In the genomic region with DNA sequence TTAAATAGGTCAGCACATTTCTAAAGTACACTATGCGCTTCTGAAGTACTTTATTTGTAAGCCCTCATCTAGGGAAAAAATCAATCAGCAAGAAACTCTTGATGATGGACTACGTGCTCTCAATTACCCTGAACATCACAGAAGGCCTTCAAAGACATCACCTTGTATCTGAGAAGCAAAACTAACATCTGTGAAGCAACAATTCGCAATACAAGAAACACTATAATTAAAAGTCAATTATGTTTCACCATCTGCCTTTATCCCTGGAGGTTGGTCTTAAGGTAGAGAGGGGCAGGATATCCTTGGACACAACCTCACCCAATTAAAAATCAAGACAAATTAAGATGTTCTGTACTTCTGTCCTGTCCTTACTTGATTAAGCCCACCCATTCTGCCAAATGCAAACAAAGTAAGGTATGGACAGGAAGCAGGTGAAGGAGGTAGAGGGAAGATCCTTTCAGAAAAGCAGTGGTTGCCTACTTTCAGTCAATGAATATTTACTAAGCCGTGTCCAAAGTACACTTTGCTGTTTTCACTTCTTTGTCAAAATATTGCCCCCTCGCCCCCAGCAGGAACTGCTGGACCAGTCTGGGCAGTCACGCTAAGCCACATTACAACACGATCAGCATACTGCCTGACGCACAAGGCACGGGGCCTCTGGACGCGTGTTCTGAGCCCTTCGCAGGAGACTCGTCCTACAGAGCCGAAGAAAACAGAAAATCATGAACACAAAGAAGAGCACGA, we compare ENCODE assay signal across 8 cellular contexts. TPM values are rescaled to one million over a fixed set of nuclear protein-coding genes. Genes with fewer than 3 reads are reported as not detected.
DNase-seq lines count a peak whose midpoint lies in the region; ATAC-seq and TF ChIP-seq lines count a peak whose summit lies in the region.

No MANE protein-coding gene starts in this region.

- H3K79me2 ChIP-seq in OCI-LY1 (ENCODE audit: insufficient read depth, low read length) = no peaks in the 10 kb centered on the region
- peaks cover 4% of the 10 kb centered on the region for H3K79me2 ChIP-seq in parathyroid adenoma

- ATAC-seq in GM19324 (IDR thresholded peaks at IDR 0.05; ENCODE audit: low FRiP score, unreplicated experiment) = peak; percentile 25
- ATAC-seq in HG03432 (IDR thresholded peaks at IDR 0.05; ENCODE audit: unreplicated experiment) = peak; percentile 29
- peak in 2 of 4 donors; percentile 30 to 50 for ATAC-seq in heart left ventricle
- ATAC-seq in HG02981 (IDR thresholded peaks at IDR 0.05; ENCODE audit: unreplicated experiment) = no peak

- H3K4me2 ChIP-seq in OCI-LY1 (ENCODE audit: low read length) (peak overlapping the region; percentile 77), parathyroid adenoma (ENCODE audit: low read length) (peak overlapping the region; percentile 66)

- H3K4me1 ChIP-seq in OCI-LY1 (ENCODE audit: insufficient read depth, low read length, severe bottlenecking) (peaks cover 37% of the 10 kb centered on the region), adipocyte (ENCODE audit: control insufficient read depth, insufficient read depth, low read length) (peaks cover 59% of the 10 kb centered on the region), heart left ventricle (peaks cover 0 to 40% (median 19%) of the 10 kb centered on the region in 12 donors), parathyroid adenoma (peaks cover 3% of the 10 kb centered on the region)

- no peaks in the 10 kb centered on the region for H4K20me1 ChIP-seq in OCI-LY1 (ENCODE audit: insufficient read depth, low read length)

- TF ChIP-seq CTCF in C4-2B (conservative IDR thresholded peaks at IDR 0.05) (no peak), OCI-LY1 (IDR thresholded peaks at IDR 0.05; ENCODE audit: low read length) (no peak), heart left ventricle (IDR thresholded peaks at IDR 0.05) (no peak), parathyroid adenoma (IDR thresholded peaks at IDR 0.05) (no peak)

- no peaks in the 10 kb centered on the region for H3K27me3 ChIP-seq in OCI-LY1 (ENCODE audit: insufficient read depth, low read length)
- H3K27me3 ChIP-seq in adipocyte (replicated peaks; ENCODE audit: control insufficient read depth, insufficient read depth, low read length) = no peaks in the 10 kb centered on the region
- no peaks in the 10 kb centered on the region for H3K27me3 ChIP-seq in heart left ventricle
- no peaks in the 10 kb centered on the region for H3K27me3 ChIP-seq in parathyroid adenoma (ENCODE audit: control insufficient read depth, insufficient read depth, low read length)

- no peaks in the 10 kb centered on the region for H3K9me2 ChIP-seq in OCI-LY1 (ENCODE audit: low read depth, low read length)

- DNase-seq in adipocyte (ENCODE audit: low read depth) = peak; percentile 84
- peak; percentile 45 to 67 (median 56) for DNase-seq in heart left ventricle

- TF ChIP-seq POLR2A in heart left ventricle (IDR thresholded peaks at IDR 0.05) = no peak

- H3K9me3 ChIP-seq in OCI-LY1 (ENCODE audit: low read length) = no peaks in the 10 kb centered on the region
- no peaks in the 10 kb centered on the region for H3K9me3 ChIP-seq in adipocyte (ENCODE audit: control insufficient read depth, low read length)
- H3K9me3 ChIP-seq in heart left ventricle = no peaks in the 10 kb centered on the region
- no peaks in the 10 kb centered on the region for H3K9me3 ChIP-seq in parathyroid adenoma (ENCODE audit: control insufficient read depth, low read length)

- H3K27ac ChIP-seq in C4-2B = peak overlapping the region; percentile 86
- no peak overlapping the region for H3K27ac ChIP-seq in OCI-LY1 (ENCODE audit: low read depth, low read length, poor library complexity, severe bottlenecking)
- peak overlapping the region; percentile 94 to 99 (median 98) for H3K27ac ChIP-seq in heart left ventricle
- H3K27ac ChIP-seq in parathyroid adenoma = peak overlapping the region; percentile 97

- intact Hi-C loops in heart left ventricle (cut with DNase I) = loop anchor here in 5 of 10 donors (5.0 to 10.0 kb wide), 2 partner anchors 118 to 310 kb away; partner anchors contain the start of genes BLZF1 (in 3 of the 5), NME7 (in 3 of the 5) and METTL18 (in 2 of the 5)

- H3K4me3 ChIP-seq in OCI-LY1 (ENCODE audit: low read depth, low read length, poor library complexity, severe bottlenecking) (peak overlapping the region; percentile 85), adipocyte (ENCODE audit: low read length) (peak overlapping the region; percentile 92), heart left ventricle (peak overlapping the region; percentile 50 to 95 (median 84)), parathyroid adenoma (ENCODE audit: low read depth, low read length) (peak overlapping the region; percentile 90)

- no peaks in the 10 kb centered on the region for H3K36me3 ChIP-seq in OCI-LY1 (ENCODE audit: insufficient read depth, low read length)
- H3K36me3 ChIP-seq in adipocyte (ENCODE audit: control insufficient read depth, insufficient read depth, low read length, severe bottlenecking) = no peaks in the 10 kb centered on the region
- H3K36me3 ChIP-seq in heart left ventricle = no peaks in the 10 kb centered on the region
- no peaks in the 10 kb centered on the region for H3K36me3 ChIP-seq in parathyroid adenoma (ENCODE audit: control insufficient read depth, insufficient read depth, low read length)

- H3K9ac ChIP-seq in OCI-LY1 (ENCODE audit: low read length) (peak overlapping the region; percentile 79), adipocyte (ENCODE audit: low read length) (peak overlapping the region; percentile 96), parathyroid adenoma (peak overlapping the region; percentile 28)

- H3F3A ChIP-seq in OCI-LY1 (ENCODE audit: insufficient read depth, low read length) = no peaks in the 10 kb centered on the region

- WGBS in heart left ventricle, 4 donors = 10 to 12% (median 11%) methylated on average over 15 of the region's 15 CpGs

- H2AFZ ChIP-seq in OCI-LY1 (ENCODE audit: low read length) = peak overlapping the region; percentile 62; the same call in 1 of the 2 replicates
- peak overlapping the region; percentile 80 for H2AFZ ChIP-seq in parathyroid adenoma

RNA-seq across cellular contexts. Expression of gene SLC19A2, which starts 0.9 kb away (rescaled TPM):
- total RNA-seq in heart left ventricle = 10 to 100 TPM in 6 of 9 donors, 1 to 10 TPM in 3; 8.2 to 27.3 (median 13.8) TPM
- 10 to 100 TPM; 14.9 to 67.2 TPM for polyA plus RNA-seq in heart left ventricle

RNA-seq across cellular contexts. Expression of gene CCDC181, which starts 57.6 kb away (rescaled TPM):
- total RNA-seq in heart left ventricle = 1 to 10 TPM in 5 of 9 donors, under 1 TPM in 4; 0.24 to 1.5 (median 1.2) TPM
- 1 to 10 TPM in 1 of 2 donors, under 1 TPM in 1; 0.42 to 1.8 TPM for polyA plus RNA-seq in heart left ventricle

Comparison
In these comparisons a context has a peak if more than half of its experiments do, and no peak if none do; other contexts are left out.
1. H3K9ac ChIP-seq: peak in every context shown above with its lines; median percentile 96 in adipocyte; 79 in OCI-LY1; 28 in parathyroid adenoma.